ENCODE assay signal across 1 cellular context in the genomic region with DNA sequence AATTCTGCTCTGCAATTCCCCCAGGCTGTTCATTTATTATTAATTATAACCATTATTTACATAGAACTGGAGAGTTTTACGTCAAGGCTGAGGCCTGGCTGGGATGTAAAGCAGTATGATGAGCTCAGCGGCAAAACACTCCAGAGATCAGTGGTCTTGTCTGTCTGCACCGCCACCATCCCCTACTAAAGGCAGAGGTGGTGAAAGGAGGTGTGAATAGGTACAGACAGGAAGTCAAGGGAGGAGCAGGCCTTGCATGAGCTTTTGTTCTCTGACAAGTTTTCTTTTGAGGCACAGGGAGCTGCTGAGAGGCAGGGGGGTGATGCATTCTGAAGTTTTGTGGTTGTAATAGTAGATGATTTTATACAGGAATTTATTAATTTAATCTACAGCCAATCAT.
TF ChIP-seq lines count a peak whose summit lies in the region.

No MANE protein-coding gene starts in this region.

TF ChIP-seq in WTC11, 78 proteins besides CTCF, POLR2A, EP300 and RAD21:
- TF ChIP-seq, protein P1, sequence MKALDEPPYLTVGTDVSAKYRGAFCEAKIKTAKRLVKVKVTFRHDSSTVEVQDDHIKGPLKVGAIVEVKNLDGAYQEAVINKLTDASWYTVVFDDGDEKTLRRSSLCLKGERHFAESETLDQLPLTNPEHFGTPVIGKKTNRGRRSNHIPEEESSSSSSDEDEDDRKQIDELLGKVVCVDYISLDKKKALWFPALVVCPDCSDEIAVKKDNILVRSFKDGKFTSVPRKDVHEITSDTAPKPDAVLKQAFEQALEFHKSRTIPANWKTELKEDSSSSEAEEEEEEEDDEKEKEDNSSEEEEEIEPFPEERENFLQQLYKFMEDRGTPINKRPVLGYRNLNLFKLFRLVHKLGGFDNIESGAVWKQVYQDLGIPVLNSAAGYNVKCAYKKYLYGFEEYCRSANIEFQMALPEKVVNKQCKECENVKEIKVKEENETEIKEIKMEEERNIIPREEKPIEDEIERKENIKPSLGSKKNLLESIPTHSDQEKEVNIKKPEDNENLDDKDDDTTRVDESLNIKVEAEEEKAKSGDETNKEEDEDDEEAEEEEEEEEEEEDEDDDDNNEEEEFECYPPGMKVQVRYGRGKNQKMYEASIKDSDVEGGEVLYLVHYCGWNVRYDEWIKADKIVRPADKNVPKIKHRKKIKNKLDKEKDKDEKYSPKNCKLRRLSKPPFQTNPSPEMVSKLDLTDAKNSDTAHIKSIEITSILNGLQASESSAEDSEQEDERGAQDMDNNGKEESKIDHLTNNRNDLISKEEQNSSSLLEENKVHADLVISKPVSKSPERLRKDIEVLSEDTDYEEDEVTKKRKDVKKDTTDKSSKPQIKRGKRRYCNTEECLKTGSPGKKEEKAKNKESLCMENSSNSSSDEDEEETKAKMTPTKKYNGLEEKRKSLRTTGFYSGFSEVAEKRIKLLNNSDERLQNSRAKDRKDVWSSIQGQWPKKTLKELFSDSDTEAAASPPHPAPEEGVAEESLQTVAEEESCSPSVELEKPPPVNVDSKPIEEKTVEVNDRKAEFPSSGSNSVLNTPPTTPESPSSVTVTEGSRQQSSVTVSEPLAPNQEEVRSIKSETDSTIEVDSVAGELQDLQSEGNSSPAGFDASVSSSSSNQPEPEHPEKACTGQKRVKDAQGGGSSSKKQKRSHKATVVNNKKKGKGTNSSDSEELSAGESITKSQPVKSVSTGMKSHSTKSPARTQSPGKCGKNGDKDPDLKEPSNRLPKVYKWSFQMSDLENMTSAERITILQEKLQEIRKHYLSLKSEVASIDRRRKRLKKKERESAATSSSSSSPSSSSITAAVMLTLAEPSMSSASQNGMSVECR (CRISPR knock-in tag; IDR thresholded peaks at IDR 0.05; ENCODE audit: borderline replicate concordance): no peak
- TF ChIP-seq ZNF121 (CRISPR knock-in tag; IDR thresholded peaks at IDR 0.05) (no peak), HMGA2 (CRISPR knock-in tag; IDR thresholded peaks at IDR 0.05) (no peak), GABPB1 (CRISPR knock-in tag; IDR thresholded peaks at IDR 0.05) (no peak), TCF7 (CRISPR knock-in tag; IDR thresholded peaks at IDR 0.05; ENCODE audit: low read depth) (no peak), RELA (CRISPR knock-in tag; IDR thresholded peaks at IDR 0.05; ENCODE audit: borderline replicate concordance) (no peak), JAZF1 (CRISPR knock-in tag; IDR thresholded peaks at IDR 0.05) (no peak), FOXP1 (CRISPR knock-in tag; IDR thresholded peaks at IDR 0.05; ENCODE audit: borderline replicate concordance) (no peak), ZNF671 (CRISPR knock-in tag; IDR thresholded peaks at IDR 0.05) (no peak), ESRRA (CRISPR knock-in tag; IDR thresholded peaks at IDR 0.05; ENCODE audit: borderline replicate concordance) (no peak), OVOL2 (CRISPR knock-in tag; IDR thresholded peaks at IDR 0.05; ENCODE audit: borderline replicate concordance) (no peak), MYBL2 (CRISPR knock-in tag; IDR thresholded peaks at IDR 0.05) (no peak), SMAD4 (CRISPR knock-in tag; IDR thresholded peaks at IDR 0.05) (no peak), ZNF396 (CRISPR knock-in tag; IDR thresholded peaks at IDR 0.05; ENCODE audit: borderline replicate concordance) (no peak), MXD4 (CRISPR knock-in tag; IDR thresholded peaks at IDR 0.05; ENCODE audit: borderline replicate concordance) (no peak)
- TF ChIP-seq, protein P2, sequence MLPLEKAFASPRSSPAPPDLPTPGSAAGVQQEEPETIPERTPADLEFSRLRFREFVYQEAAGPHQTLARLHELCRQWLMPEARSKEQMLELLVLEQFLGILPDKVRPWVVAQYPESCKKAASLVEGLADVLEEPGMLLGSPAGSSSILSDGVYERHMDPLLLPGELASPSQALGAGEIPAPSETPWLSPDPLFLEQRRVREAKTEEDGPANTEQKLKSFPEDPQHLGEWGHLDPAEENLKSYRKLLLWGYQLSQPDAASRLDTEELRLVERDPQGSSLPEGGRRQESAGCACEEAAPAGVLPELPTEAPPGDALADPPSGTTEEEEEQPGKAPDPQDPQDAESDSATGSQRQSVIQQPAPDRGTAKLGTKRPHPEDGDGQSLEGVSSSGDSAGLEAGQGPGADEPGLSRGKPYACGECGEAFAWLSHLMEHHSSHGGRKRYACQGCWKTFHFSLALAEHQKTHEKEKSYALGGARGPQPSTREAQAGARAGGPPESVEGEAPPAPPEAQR (CRISPR knock-in tag; IDR thresholded peaks at IDR 0.05): no peak
- TF ChIP-seq, protein P3, sequence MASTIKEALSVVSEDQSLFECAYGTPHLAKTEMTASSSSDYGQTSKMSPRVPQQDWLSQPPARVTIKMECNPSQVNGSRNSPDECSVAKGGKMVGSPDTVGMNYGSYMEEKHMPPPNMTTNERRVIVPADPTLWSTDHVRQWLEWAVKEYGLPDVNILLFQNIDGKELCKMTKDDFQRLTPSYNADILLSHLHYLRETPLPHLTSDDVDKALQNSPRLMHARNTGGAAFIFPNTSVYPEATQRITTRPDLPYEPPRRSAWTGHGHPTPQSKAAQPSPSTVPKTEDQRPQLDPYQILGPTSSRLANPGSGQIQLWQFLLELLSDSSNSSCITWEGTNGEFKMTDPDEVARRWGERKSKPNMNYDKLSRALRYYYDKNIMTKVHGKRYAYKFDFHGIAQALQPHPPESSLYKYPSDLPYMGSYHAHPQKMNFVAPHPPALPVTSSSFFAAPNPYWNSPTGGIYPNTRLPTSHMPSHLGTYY (CRISPR knock-in tag; IDR thresholded peaks at IDR 0.05): no peak
- TF ChIP-seq, protein P4, sequence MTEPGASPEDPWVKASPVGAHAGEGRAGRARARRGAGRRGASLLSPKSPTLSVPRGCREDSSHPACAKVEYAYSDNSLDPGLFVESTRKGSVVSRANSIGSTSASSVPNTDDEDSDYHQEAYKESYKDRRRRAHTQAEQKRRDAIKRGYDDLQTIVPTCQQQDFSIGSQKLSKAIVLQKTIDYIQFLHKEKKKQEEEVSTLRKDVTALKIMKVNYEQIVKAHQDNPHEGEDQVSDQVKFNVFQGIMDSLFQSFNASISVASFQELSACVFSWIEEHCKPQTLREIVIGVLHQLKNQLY (CRISPR knock-in tag; IDR thresholded peaks at IDR 0.05): no peak
- TF ChIP-seq, protein P5, sequence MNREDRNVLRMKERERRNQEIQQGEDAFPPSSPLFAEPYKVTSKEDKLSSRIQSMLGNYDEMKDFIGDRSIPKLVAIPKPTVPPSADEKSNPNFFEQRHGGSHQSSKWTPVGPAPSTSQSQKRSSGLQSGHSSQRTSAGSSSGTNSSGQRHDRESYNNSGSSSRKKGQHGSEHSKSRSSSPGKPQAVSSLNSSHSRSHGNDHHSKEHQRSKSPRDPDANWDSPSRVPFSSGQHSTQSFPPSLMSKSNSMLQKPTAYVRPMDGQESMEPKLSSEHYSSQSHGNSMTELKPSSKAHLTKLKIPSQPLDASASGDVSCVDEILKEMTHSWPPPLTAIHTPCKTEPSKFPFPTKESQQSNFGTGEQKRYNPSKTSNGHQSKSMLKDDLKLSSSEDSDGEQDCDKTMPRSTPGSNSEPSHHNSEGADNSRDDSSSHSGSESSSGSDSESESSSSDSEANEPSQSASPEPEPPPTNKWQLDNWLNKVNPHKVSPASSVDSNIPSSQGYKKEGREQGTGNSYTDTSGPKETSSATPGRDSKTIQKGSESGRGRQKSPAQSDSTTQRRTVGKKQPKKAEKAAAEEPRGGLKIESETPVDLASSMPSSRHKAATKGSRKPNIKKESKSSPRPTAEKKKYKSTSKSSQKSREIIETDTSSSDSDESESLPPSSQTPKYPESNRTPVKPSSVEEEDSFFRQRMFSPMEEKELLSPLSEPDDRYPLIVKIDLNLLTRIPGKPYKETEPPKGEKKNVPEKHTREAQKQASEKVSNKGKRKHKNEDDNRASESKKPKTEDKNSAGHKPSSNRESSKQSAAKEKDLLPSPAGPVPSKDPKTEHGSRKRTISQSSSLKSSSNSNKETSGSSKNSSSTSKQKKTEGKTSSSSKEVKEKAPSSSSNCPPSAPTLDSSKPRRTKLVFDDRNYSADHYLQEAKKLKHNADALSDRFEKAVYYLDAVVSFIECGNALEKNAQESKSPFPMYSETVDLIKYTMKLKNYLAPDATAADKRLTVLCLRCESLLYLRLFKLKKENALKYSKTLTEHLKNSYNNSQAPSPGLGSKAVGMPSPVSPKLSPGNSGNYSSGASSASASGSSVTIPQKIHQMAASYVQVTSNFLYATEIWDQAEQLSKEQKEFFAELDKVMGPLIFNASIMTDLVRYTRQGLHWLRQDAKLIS (CRISPR knock-in tag; IDR thresholded peaks at IDR 0.05; ENCODE audit: borderline replicate concordance): no peak
